8 cellular contexts compared by ENCODE assay signal in the genomic region with DNA sequence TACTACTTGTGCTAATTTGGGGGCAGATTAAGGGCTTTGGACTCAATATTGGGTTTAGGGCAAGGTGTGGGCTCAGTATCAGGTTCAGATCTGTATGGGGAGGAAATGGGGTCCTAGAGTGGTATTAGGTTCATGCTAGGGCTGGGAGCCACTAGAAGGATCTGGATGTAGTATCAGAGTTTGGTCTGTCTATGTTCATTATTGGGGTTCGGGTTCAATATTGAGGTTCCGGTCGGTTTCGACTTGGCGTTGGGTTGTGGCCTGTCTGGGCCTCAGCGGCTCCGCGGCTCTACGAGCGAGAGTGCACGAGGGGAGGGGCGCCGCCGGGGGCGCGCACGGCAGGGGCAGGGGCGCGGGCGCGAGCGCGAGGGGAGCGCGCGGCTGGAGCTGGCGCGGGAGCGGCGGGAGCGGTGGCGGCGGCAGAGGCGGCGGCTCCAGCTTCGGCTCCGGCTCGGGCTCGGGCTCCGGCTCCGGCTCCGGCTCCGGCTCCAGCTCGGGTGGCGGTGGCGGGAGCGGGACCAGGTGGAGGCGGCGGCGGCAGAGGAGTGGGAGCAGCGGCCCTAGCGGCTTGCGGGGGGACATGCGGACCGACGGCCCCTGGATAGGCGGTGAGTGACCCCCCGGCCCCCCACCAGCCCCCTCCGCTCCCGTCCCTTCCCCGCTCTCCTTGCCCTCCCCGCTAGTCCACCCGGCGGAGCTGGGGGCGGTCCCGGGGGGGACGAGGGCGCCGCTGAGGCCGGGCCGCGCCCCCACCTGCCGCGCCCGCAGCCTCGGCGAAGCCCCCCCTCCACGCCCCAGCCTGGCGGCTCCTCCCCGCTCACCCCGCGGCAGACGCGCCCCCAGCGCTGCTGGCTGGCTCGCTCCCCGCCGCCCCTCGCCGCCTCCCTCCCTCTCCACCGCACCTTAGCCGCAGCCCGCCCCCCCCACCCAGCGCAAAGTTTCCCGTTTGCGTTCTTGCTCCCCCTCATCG. TPM values are rescaled to one million over a fixed set of nuclear protein-coding genes. Genes with fewer than 3 reads are reported as not detected.
DNase-seq lines count a peak whose midpoint lies in the region; ATAC-seq and TF ChIP-seq lines count a peak whose summit lies in the region.

A gene (plus strand): TSS at position 401 of the 970 bp plus-strand sequence. CDS start 14,193 bp downstream, outside the sequence.

- intact Hi-C loops in spleen (cut with DNase I; ENCODE audit: low total_unique reads) = loop anchor here (10.0 kb wide), 1 partner anchor 514 kb away; no protein-coding TSS in a partner anchor

- peak within 1 kb of the TSS; percentile 82 to 95 (median 86) for H3K4me3 Mint-ChIP-seq in T-cell

- POLR2A ChIA-PET in T-cell (lab: Charles Lee) = no interaction called here

- no peak for TF ChIP-seq POLR2A in spleen (IDR thresholded peaks at IDR 0.05)

- H3K4me3 ChIP-seq in coronary artery (peak within 1 kb of the TSS; percentile 95), spleen (peak within 1 kb of the TSS; percentile 39 to 79 (median 50))

- CTCF ChIA-PET in T-cell (lab: Charles Lee) = interaction anchor here (0.9 to 1.6 kb wide), 3 partner anchors 10 to 515 kb away, joined by 3 to 6 read pairs (median 5); no protein-coding TSS in a partner anchor

- peaks cover 0 to 49% (median 22%) of the 10 kb centered on the region in 7 donors for H3K27me3 ChIP-seq in spleen (replicated peaks in 1 of 7)

- H3K9me3 ChIP-seq in spleen = no peaks in the 10 kb centered on the region

- DNase-seq in D341Med (ENCODE audit: low spot score) (peak; percentile 94), KBM-7 (peak; percentile 48), T-cell (peak in 14 of 34 experiments; percentile 6 to 26 (median 18)), coronary artery (ENCODE audit: low spot score) (no peak), kidney tubule cell (ENCODE audit: low spot score) (peak; percentile 75), spleen (peak; percentile 76)

- H3K27ac Mint-ChIP-seq in T-cell = peak within 1 kb of the TSS in 1 of 2 donors; percentile 33

- TF ChIP-seq CTCF in coronary artery (IDR thresholded peaks at IDR 0.05) (no peak), spleen (IDR thresholded peaks at IDR 0.05 in 8 of 11, conservative IDR thresholded peaks at IDR 0.05 in 3 of 11) (no peak)

- 0 to 1% (median 1%) methylated on average over 10 to 97 of the region's 97 CpGs for WGBS in spleen, 5 donors

- H3K27ac ChIP-seq in coronary artery (peak within 1 kb of the TSS; percentile 71 to 90), spleen (peak within 1 kb of the TSS in 1 of 8 donors; percentile 36)

- peaks cover 0 to 38% (median 19%) of the 10 kb centered on the region in 6 donors for H3K4me1 ChIP-seq in spleen

- peaks cover 21 to 27% (median 22%) of the 10 kb centered on the region in 3 donors for H3K4me1 Mint-ChIP-seq in T-cell

- no peaks in the 10 kb centered on the region for H3K9me3 Mint-ChIP-seq in T-cell

- peaks cover 44 to 50% of the 10 kb centered on the region in 2 donors for H3K27me3 Mint-ChIP-seq in T-cell

- no peaks in the 10 kb centered on the region for H3K36me3 Mint-ChIP-seq in T-cell

- H3K36me3 ChIP-seq in spleen = no peaks in the 10 kb centered on the region

- ATAC-seq in T-cell (replicated peaks in 1 of 4) (peak; percentile 36 to 61 (median 44)), HG03432 (IDR thresholded peaks at IDR 0.05; ENCODE audit: unreplicated experiment) (no peak), HG03097 (IDR thresholded peaks at IDR 0.05; ENCODE audit: low FRiP score, unreplicated experiment) (no peak)

- in situ Hi-C loops in KBM-7 (cut with MboI; ENCODE audit: low pct_unique_long_range_greater_than_20kb, low sequenced_read_pairs) = no loop called here

RNA-seq across cellular contexts. Expression of the gene that starts here (rescaled TPM):
- total RNA-seq in T-cell (1 to 10 TPM in 3 of 5 donors, under 1 TPM in 2; 0.07 to 2.6 (median 1.9) TPM), spleen (10 to 100 TPM in 6 of 7 donors, 1 to 10 TPM in 1; 8.3 to 25.0 (median 14.8) TPM)
- 1 to 10 TPM; 2.7 to 3.9 (median 3.5) TPM for polyA plus RNA-seq in spleen

Comparison
In these comparisons a context has a peak if more than half of its experiments do, and no peak if none do; other contexts are left out.
1. ATAC-seq: peak in T-cell (4 of 4); none in HG03432 (single experiment) and HG03097 (single experiment).